In the genomic region with DNA sequence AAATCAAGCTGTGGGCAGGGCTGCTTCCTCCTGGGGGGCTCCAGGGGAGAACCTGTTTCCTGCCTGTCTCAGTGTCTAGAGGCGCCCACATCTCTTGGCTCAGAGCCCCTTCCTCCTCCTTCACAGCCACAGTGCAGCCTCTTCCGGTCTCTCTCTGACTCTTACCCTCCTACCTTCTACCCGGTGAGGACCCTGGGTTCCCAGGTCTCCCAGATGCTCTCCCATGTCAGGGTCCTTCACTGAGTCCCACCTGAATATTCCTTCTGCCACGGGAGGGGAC, we compare ENCODE assay signal across 18 cellular contexts.
DNase-seq lines count a peak whose midpoint lies in the region; ATAC-seq and TF ChIP-seq lines count a peak whose summit lies in the region.
"Had no signal": no experiment of that assay in that cellular context is flagged by ENCODE, and none has a peak within 500 bp of the region (broad histone marks: within the 10 kb centered on the region; RNA-seq: fewer than 3 reads in every experiment).

No MANE protein-coding gene starts in this region.

- ATAC-seq in natural killer cell: peak in 1 of 3 donors; percentile 47
- no peak for ATAC-seq in natural killer cell treated with Interleukin-12 subunit alpha and Interleukin-12 subunit beta and Interleukin-15 and Interleukin-18, amount 100 ng/mL, for 72 hours
- ATAC-seq: body of pancreas had no signal

- DNase-seq in natural killer cell: no peak
- no peak for DNase-seq in natural killer cell treated with Interleukin-12 subunit alpha and Interleukin-12 subunit beta and Interleukin-15 and Interleukin-18, amount 100 ng/mL, for 72 hours (ENCODE audit: low spot score)
- peak; percentile 80 for DNase-seq in UCSD-AML1 (lab: John Stamatoyannopoulos, UW; ENCODE audit: unreplicated experiment)
- peak in 1 of 3 donors; percentile 24 for DNase-seq in immature natural killer cell
- DNase-seq in type B pancreatic cell (ENCODE audit: extremely low spot score, unreplicated experiment): no peak
- no peak for DNase-seq in NCI-H524 (lab: John Stamatoyannopoulos, UW)
- DNase-seq in cortex of kidney (lab: John Stamatoyannopoulos, UW): no peak
- DNase-seq in NCI-H82 (lab: John Stamatoyannopoulos, UW): no peak
- DNase-seq: activated CD4-positive, alpha-beta T cell treated with anti-CD3 and anti-CD28 coated beads, Interleukin-2, amount 10 ng/mL, durations not matched to agents 7 days and 5 days; body of pancreas; CD8-positive, alpha-beta memory T cell; colonic mucosa; HFFc6; NCI-H1092 treated with DMSO at 0.1 percent for 48 hours; NCI-H510A treated with DMSO at 0.1 percent for 48 hours; testis had no signal

- H3K27ac Mint-ChIP-seq in natural killer cell (peak overlapping the region; percentile 62 to 78), immature natural killer cell (peak overlapping the region; percentile 16 to 82 (median 53)), type B pancreatic cell (peak overlapping the region; percentile 53)
- peak overlapping the region in 1 of 2 donors; percentile 18 for H3K27ac Mint-ChIP-seq in natural killer cell treated with Interleukin-12 subunit alpha and Interleukin-12 subunit beta and Interleukin-15 and Interleukin-18, amount 100 ng/mL, for 72 hours
- H3K27ac Mint-ChIP-seq: activated CD4-positive, alpha-beta T cell treated with anti-CD3 and anti-CD28 coated beads, Interleukin-2, amount 10 ng/mL, durations not matched to agents 7 days and 5 days; activated naive CD4-positive, alpha-beta T cell treated with anti-CD3 and anti-CD28 coated beads, Interleukin-2, amount 50 U/mL, for 24 hours; HFFc6; neural progenitor cell had no signal

- intact Hi-C loops in natural killer cell (cut with micrococcal nuclease): no loop called here

- H3K36me3 Mint-ChIP-seq in natural killer cell (peaks cover 5% of the 10 kb centered on the region), immature natural killer cell (peaks cover 10 to 11% (median 10%) of the 10 kb centered on the region in 3 donors), type B pancreatic cell (peaks cover 5% of the 10 kb centered on the region)
- peaks cover 5% of the 10 kb centered on the region for H3K36me3 Mint-ChIP-seq in natural killer cell treated with Interleukin-12 subunit alpha and Interleukin-12 subunit beta and Interleukin-15 and Interleukin-18, amount 100 ng/mL, for 72 hours

- H3K9me3 Mint-ChIP-seq in natural killer cell: no peaks in the 10 kb centered on the region
- H3K9me3 Mint-ChIP-seq in natural killer cell treated with Interleukin-12 subunit alpha and Interleukin-12 subunit beta and Interleukin-15 and Interleukin-18, amount 100 ng/mL, for 72 hours: no peaks in the 10 kb centered on the region
- no peaks in the 10 kb centered on the region for H3K9me3 Mint-ChIP-seq in immature natural killer cell
- H3K9me3 Mint-ChIP-seq in type B pancreatic cell: no peaks in the 10 kb centered on the region
- H3K9me3 Mint-ChIP-seq: activated CD4-positive, alpha-beta T cell treated with anti-CD3 and anti-CD28 coated beads, Interleukin-2, amount 10 ng/mL, durations not matched to agents 7 days and 5 days; activated naive CD4-positive, alpha-beta T cell treated with anti-CD3 and anti-CD28 coated beads, Interleukin-2, amount 50 U/mL, for 24 hours; CD8-positive, alpha-beta memory T cell; HFFc6; neural progenitor cell had no signal

- no peak for TF ChIP-seq CTCF in natural killer cell (IDR thresholded peaks at IDR 0.05)
- no peak for TF ChIP-seq CTCF in type B pancreatic cell (conservative IDR thresholded peaks at IDR 0.05)

- H3K4me1 Mint-ChIP-seq in natural killer cell: peaks cover 15 to 23% of the 10 kb centered on the region in 2 donors
- H3K4me1 Mint-ChIP-seq in natural killer cell treated with Interleukin-12 subunit alpha and Interleukin-12 subunit beta and Interleukin-15 and Interleukin-18, amount 100 ng/mL, for 72 hours (ENCODE audit: low read depth in 2 of 2): peaks cover 5 to 12% of the 10 kb centered on the region in 2 donors
- H3K4me1 Mint-ChIP-seq in immature natural killer cell: peaks cover 17 to 18% of the 10 kb centered on the region in 2 donors
- peaks cover 13% of the 10 kb centered on the region for H3K4me1 Mint-ChIP-seq in type B pancreatic cell (ENCODE audit: unreplicated experiment)

- no peaks in the 10 kb centered on the region for H3K27me3 Mint-ChIP-seq in natural killer cell (ENCODE audit: low read depth in 2 of 2)
- no peaks in the 10 kb centered on the region for H3K27me3 Mint-ChIP-seq in natural killer cell treated with Interleukin-12 subunit alpha and Interleukin-12 subunit beta and Interleukin-15 and Interleukin-18, amount 100 ng/mL, for 72 hours
- H3K27me3 Mint-ChIP-seq in immature natural killer cell (ENCODE audit: low read depth in 3 of 3): peaks cover 0 to 6% (median 0%) of the 10 kb centered on the region in 3 donors
- no peaks in the 10 kb centered on the region for H3K27me3 Mint-ChIP-seq in type B pancreatic cell
- H3K27me3 Mint-ChIP-seq: activated CD4-positive, alpha-beta T cell treated with anti-CD3 and anti-CD28 coated beads, Interleukin-2, amount 10 ng/mL, durations not matched to agents 7 days and 5 days; activated naive CD4-positive, alpha-beta T cell treated with anti-CD3 and anti-CD28 coated beads, Interleukin-2, amount 50 U/mL, for 24 hours; CD8-positive, alpha-beta memory T cell had no signal

- H3K4me3 Mint-ChIP-seq in natural killer cell (peak overlapping the region; percentile 9), immature natural killer cell (peak overlapping the region in 3 of 5 donors; percentile 1 to 56 (median 4)), type B pancreatic cell (peak overlapping the region; percentile 65)
- H3K4me3 Mint-ChIP-seq in natural killer cell treated with Interleukin-12 subunit alpha and Interleukin-12 subunit beta and Interleukin-15 and Interleukin-18, amount 100 ng/mL, for 72 hours: no peak overlapping the region
- H3K4me3 Mint-ChIP-seq: activated CD4-positive, alpha-beta T cell treated with anti-CD3 and anti-CD28 coated beads, Interleukin-2, amount 10 ng/mL, durations not matched to agents 7 days and 5 days; activated naive CD4-positive, alpha-beta T cell treated with anti-CD3 and anti-CD28 coated beads, Interleukin-2, amount 50 U/mL, for 24 hours; HFFc6; neural progenitor cell had no signal
